In the genomic region with DNA sequence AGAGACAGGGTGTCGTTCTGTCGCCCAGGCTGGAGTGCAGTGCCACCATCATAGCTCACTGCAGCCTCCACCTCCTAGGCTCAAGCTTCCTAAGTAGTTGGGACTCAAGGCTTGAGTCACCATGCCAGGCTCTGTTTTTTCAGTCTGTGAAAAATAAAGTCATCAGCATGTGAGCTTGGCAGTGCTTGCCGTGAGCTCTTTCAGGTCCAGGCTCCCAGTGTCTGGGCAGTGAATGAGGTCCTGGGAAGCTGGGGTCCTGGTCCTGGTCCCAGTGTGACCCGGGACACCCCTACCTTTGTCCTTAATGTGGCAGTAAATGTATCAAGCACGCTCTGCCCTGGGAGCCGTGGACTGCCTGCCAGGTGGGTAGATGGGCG, we compare ENCODE assay signal across 27 cellular contexts. TPM values are rescaled to one million over a fixed set of nuclear protein-coding genes. Genes with fewer than 3 reads are reported as not detected.
"Had no signal": no experiment of that assay in that cellular context is flagged by ENCODE, and none has a peak within 500 bp of the region (broad histone marks: within the 10 kb centered on the region; RNA-seq: fewer than 3 reads in every experiment).

No MANE protein-coding gene starts in this region.

- H2AFZ ChIP-seq: parathyroid adenoma had no signal

- H3K36me3 ChIP-seq: uterus had no signal

- H3K27me3 Mint-ChIP-seq: activated CD4-positive, alpha-beta memory T cell treated with anti-CD3 and anti-CD28 coated beads, Interleukin-2, amount 10 ng/mL, durations not matched to agents 7 days and 5 days; activated CD4-positive, alpha-beta T cell treated with anti-CD3 and anti-CD28 coated beads, Interleukin-2, amount 10 ng/mL, durations not matched to agents 24 days and 14 days; activated CD8-positive, alpha-beta memory T cell treated with anti-CD3 and anti-CD28 coated beads, Interleukin-2, amount 10 ng/mL, durations not matched to agents 7 days and 5 days; dendritic cell treated with granulocyte-macrophage colony-stimulating factor and Interleukin-4, amounts not matched to agents 40 ng/mL and 50 ng/mL, for 4 days; natural killer cell treated with Interleukin-12 subunit alpha and Interleukin-12 subunit beta and Interleukin-15 and Interleukin-18, amount 100 ng/mL, for 72 hours; stimulated activated naive CD8-positive, alpha-beta T cell treated with anti-CD3 and anti-CD28 coated beads, Interleukin-15, amount 100 ng/mL, for 72 hours had no signal

- H3K9ac ChIP-seq: parathyroid adenoma had no signal

- H3K9me3 ChIP-seq: neutrophil, testis, uterus had no signal

- H3K9me3 Mint-ChIP-seq: activated CD4-positive, alpha-beta memory T cell treated with anti-CD3 and anti-CD28 coated beads, Interleukin-2, amount 10 ng/mL, durations not matched to agents 7 days and 5 days; activated CD4-positive, alpha-beta T cell treated with anti-CD3 and anti-CD28 coated beads, Interleukin-2, amount 10 ng/mL, durations not matched to agents 24 days and 14 days; activated naive CD4-positive, alpha-beta T cell treated with anti-CD3 and anti-CD28 coated beads, Interleukin-2, amount 50 U/mL, for 72 hours; dendritic cell treated with granulocyte-macrophage colony-stimulating factor and Interleukin-4, amounts not matched to agents 40 ng/mL and 50 ng/mL, for 4 days; mesothelial cell of epicardium; natural killer cell treated with Interleukin-12 subunit alpha and Interleukin-12 subunit beta and Interleukin-15 and Interleukin-18, amount 100 ng/mL, for 72 hours; stimulated activated effector memory CD8-positive, alpha-beta T cell treated with anti-CD3 and anti-CD28 coated beads, Interleukin-12 subunit alpha, Interleukin-12 subunit beta, amount 100 ng/mL, for 72 hours; stimulated activated naive CD8-positive, alpha-beta T cell treated with anti-CD3 and anti-CD28 coated beads, Interleukin-15, amount 100 ng/mL, for 72 hours had no signal

- H3K27me3 ChIP-seq: neutrophil, testis, uterus had no signal

- H3K4me3 ChIP-seq: lung, testis, uterus had no signal

- H3K4me1 Mint-ChIP-seq: mesothelial cell of epicardium had no signal

- DNase-seq: activated CD4-positive, alpha-beta memory T cell treated with anti-CD3 and anti-CD28 coated beads, Interleukin-2, amount 10 ng/mL, durations not matched to agents 7 days and 5 days; activated CD4-positive, alpha-beta T cell treated with anti-CD3 and anti-CD28 coated beads, Interleukin-2, amount 10 ng/mL, durations not matched to agents 24 days and 14 days; activated CD8-positive, alpha-beta memory T cell treated with anti-CD3 and anti-CD28 coated beads, Interleukin-2, amount 10 ng/mL, durations not matched to agents 7 days and 5 days; activated effector memory CD4-positive, alpha-beta T cell treated with anti-CD3 and anti-CD28 coated beads, Interleukin-2, amount 50 U/mL, for 16 hours; activated T-cell treated with anti-CD3 and anti-CD28 coated beads for 4 hours; effector CD8-positive, alpha-beta T cell; erythroblast; foreskin fibroblast; kidney; small intestine; stimulated activated CD4-positive, alpha-beta T cell treated with anti-CD3 and anti-CD28 coated beads, Interleukin-2, amount 100 ng/mL, for 24 hours; stimulated activated naive CD8-positive, alpha-beta T cell treated with anti-CD3 and anti-CD28 coated beads, Interleukin-15, amount 100 ng/mL, for 72 hours; testis; trophoblast cell; uterus had no signal

- H3K27ac ChIP-seq: neutrophil, parathyroid adenoma, testis, uterus, VCaP had no signal

- H3K4me1 ChIP-seq: parathyroid adenoma, testis, uterus had no signal

- ATAC-seq: activated CD4-positive, CD25-positive, alpha-beta regulatory T cell treated with anti-CD3 and anti-CD28 coated beads, Interleukin-2, amount 50 U/mL, for 24 hours; activated CD8-positive, alpha-beta memory T cell treated with anti-CD3 and anti-CD28 coated beads, Interleukin-2, amount 10 ng/mL, durations not matched to agents 7 days and 5 days; activated naive CD4-positive, alpha-beta T cell treated with anti-CD3 and anti-CD28 coated beads, Interleukin-2, amount 50 U/mL, for 72 hours; left lobe of liver; natural killer cell treated with Interleukin-12 subunit alpha and Interleukin-12 subunit beta and Interleukin-15 and Interleukin-18, amount 100 ng/mL, for 72 hours; stimulated activated effector memory CD8-positive, alpha-beta T cell treated with anti-CD3 and anti-CD28 coated beads, Interleukin-12 subunit alpha, Interleukin-12 subunit beta, amount 100 ng/mL, for 72 hours; stimulated activated naive CD8-positive, alpha-beta T cell treated with anti-CD3 and anti-CD28 coated beads, Interleukin-15, amount 100 ng/mL, for 72 hours had no signal

- H3K27ac Mint-ChIP-seq: activated CD4-positive, alpha-beta memory T cell treated with anti-CD3 and anti-CD28 coated beads, Interleukin-2, amount 10 ng/mL, durations not matched to agents 7 days and 5 days; activated CD4-positive, alpha-beta T cell treated with anti-CD3 and anti-CD28 coated beads, Interleukin-2, amount 10 ng/mL, durations not matched to agents 24 days and 14 days; activated CD8-positive, alpha-beta memory T cell treated with anti-CD3 and anti-CD28 coated beads, Interleukin-2, amount 10 ng/mL, durations not matched to agents 7 days and 5 days; activated naive CD4-positive, alpha-beta T cell treated with anti-CD3 and anti-CD28 coated beads, Interleukin-2, amount 50 U/mL, for 72 hours; dendritic cell treated with granulocyte-macrophage colony-stimulating factor and Interleukin-4, amounts not matched to agents 40 ng/mL and 50 ng/mL, for 4 days; mesothelial cell of epicardium; natural killer cell treated with Interleukin-12 subunit alpha and Interleukin-12 subunit beta and Interleukin-15 and Interleukin-18, amount 100 ng/mL, for 72 hours had no signal

- H3K4me3 Mint-ChIP-seq: activated CD4-positive, alpha-beta memory T cell treated with anti-CD3 and anti-CD28 coated beads, Interleukin-2, amount 10 ng/mL, durations not matched to agents 7 days and 5 days; activated CD4-positive, alpha-beta T cell treated with anti-CD3 and anti-CD28 coated beads, Interleukin-2, amount 10 ng/mL, durations not matched to agents 24 days and 14 days; activated CD8-positive, alpha-beta memory T cell treated with anti-CD3 and anti-CD28 coated beads, Interleukin-2, amount 10 ng/mL, durations not matched to agents 7 days and 5 days; dendritic cell treated with granulocyte-macrophage colony-stimulating factor and Interleukin-4, amounts not matched to agents 40 ng/mL and 50 ng/mL, for 4 days; mesothelial cell of epicardium; natural killer cell treated with Interleukin-12 subunit alpha and Interleukin-12 subunit beta and Interleukin-15 and Interleukin-18, amount 100 ng/mL, for 72 hours; stimulated activated effector memory CD8-positive, alpha-beta T cell treated with anti-CD3 and anti-CD28 coated beads, Interleukin-12 subunit alpha, Interleukin-12 subunit beta, amount 100 ng/mL, for 72 hours; stimulated activated naive CD8-positive, alpha-beta T cell treated with anti-CD3 and anti-CD28 coated beads, Interleukin-15, amount 100 ng/mL, for 72 hours had no signal

RNA-seq across cellular contexts. Expression of gene CPNE7, which starts 38.0 kb away (rescaled TPM):
- total RNA-seq: sciatic nerve had no signal
